Comparison of ENCODE assay signal across 8 cellular contexts in genomic region chr17:40063034-40063765, GRCh38. TPM values are rescaled to one million over a fixed set of nuclear protein-coding genes. Genes with fewer than 3 reads are reported as not detected.
DNase-seq lines count a peak whose midpoint lies in the region; ATAC-seq lines count a peak whose summit lies in the region.

No MANE protein-coding gene starts in this region.

- no peaks in the 10 kb centered on the region for H3K36me3 Mint-ChIP-seq in T-helper 17 cell (ENCODE audit: low read depth)
- peaks cover 9% of the 10 kb centered on the region for H3K36me3 Mint-ChIP-seq in effector memory CD8-positive, alpha-beta T cell (ENCODE audit: insufficient read depth)

- ATAC-seq in Right ventricle myocardium inferior: peak; percentile 43
- peak; percentile 36 for ATAC-seq in HG03460 (IDR thresholded peaks at IDR 0.05; ENCODE audit: unreplicated experiment)
- ATAC-seq in T-helper 17 cell: peak; percentile 7
- peak; percentile 49 for ATAC-seq in effector memory CD8-positive, alpha-beta T cell (replicated peaks)

- peaks cover 39% of the 10 kb centered on the region for H3K4me1 ChIP-seq in mononuclear cell (ENCODE audit: insufficient read depth, low read length)

- peaks cover 2% of the 10 kb centered on the region for H3K27me3 Mint-ChIP-seq in T-helper 17 cell
- H3K27me3 Mint-ChIP-seq in effector memory CD8-positive, alpha-beta T cell: peaks cover 0 to 4% of the 10 kb centered on the region in 2 donors

- intact Hi-C loops in Right ventricle myocardium inferior (cut with DNase I): loop anchor here (2.0 kb wide), 2 partner anchors 24 to 48 kb away; no protein-coding TSS in a partner anchor
- intact Hi-C loops in cardiac septum (cut with DNase I): loop anchor here (1.0 kb wide), 1 partner anchor 12 kb away; no protein-coding TSS in a partner anchor

- H3K27me3 ChIP-seq in mononuclear cell (ENCODE audit: insufficient read depth, low read length): no peaks in the 10 kb centered on the region

- H3K27ac Mint-ChIP-seq in T-helper 17 cell: peak overlapping the region; percentile 66
- peak overlapping the region; percentile 29 to 94 for H3K27ac Mint-ChIP-seq in effector memory CD8-positive, alpha-beta T cell

- H3K9me3 ChIP-seq in T-helper 17 cell (ENCODE audit: control insufficient read depth, low read length, poor library complexity, severe bottlenecking) (no peaks in the 10 kb centered on the region), mononuclear cell (ENCODE audit: low read depth, low read length) (no peaks in the 10 kb centered on the region)

- H3K4me1 Mint-ChIP-seq in T-helper 17 cell: peaks cover 42% of the 10 kb centered on the region
- peaks cover 44 to 48% of the 10 kb centered on the region in 2 donors for H3K4me1 Mint-ChIP-seq in effector memory CD8-positive, alpha-beta T cell (ENCODE audit: low read depth in 2 of 2)

- no peak for DNase-seq in Right ventricle myocardium inferior (ENCODE audit: missing footprints)
- DNase-seq in cardiac septum (ENCODE audit: low spot score): no peak
- DNase-seq in T-helper 17 cell: peak in 1 of 3 donors; percentile 23
- peak; percentile 21 to 40 (median 35) for DNase-seq in effector memory CD8-positive, alpha-beta T cell
- DNase-seq in ureter (ENCODE audit: low spot score): peak; percentile 74
- DNase-seq in NCI-H187 (lab: John Stamatoyannopoulos, UW): no peak

- H3K4me3 ChIP-seq in mononuclear cell (ENCODE audit: low read length): peak overlapping the region; percentile 88

- no peaks in the 10 kb centered on the region for H3K9me3 Mint-ChIP-seq in effector memory CD8-positive, alpha-beta T cell

- peak overlapping the region; percentile 92 for H3K4me3 Mint-ChIP-seq in T-helper 17 cell
- peak overlapping the region; percentile 89 to 92 for H3K4me3 Mint-ChIP-seq in effector memory CD8-positive, alpha-beta T cell

RNA-seq across cellular contexts. Expression of gene THRA, which starts 0.4 kb away (rescaled TPM):
- total RNA-seq in Right ventricle myocardium inferior: 88.3 TPM
- total RNA-seq in cardiac septum: 66.8 TPM
- 10 to 100 TPM; 29.8 to 32.2 TPM for total RNA-seq in T-helper 17 cell
- total RNA-seq in mononuclear cell: 39.0 TPM
- total RNA-seq in ureter: 54.7 TPM

RNA-seq across cellular contexts. Expression of gene MED24, which starts 9.0 kb away (rescaled TPM):
- total RNA-seq in Right ventricle myocardium inferior: 53.9 TPM
- 56.4 TPM for total RNA-seq in cardiac septum
- 10 to 100 TPM; 73.7 to 77.5 TPM for total RNA-seq in T-helper 17 cell
- total RNA-seq in mononuclear cell: 37.3 TPM
- 87.9 TPM for total RNA-seq in ureter

RNA-seq across cellular contexts. Expression of gene NR1D1, which starts 37.2 kb away (rescaled TPM):
- total RNA-seq in Right ventricle myocardium inferior: 24.9 TPM
- 25.8 TPM for total RNA-seq in cardiac septum
- 100 to 1,000 TPM; 102 to 145 TPM for total RNA-seq in T-helper 17 cell
- total RNA-seq in mononuclear cell: 9.9 TPM
- total RNA-seq in ureter: 26.0 TPM

RNA-seq across cellular contexts. Expression of gene CSF3, which starts 48.0 kb away (rescaled TPM):
- not detected for total RNA-seq in Right ventricle myocardium inferior
- total RNA-seq in cardiac septum: not detected
- total RNA-seq in T-helper 17 cell: not detected
- not detected for total RNA-seq in mononuclear cell
- total RNA-seq in ureter: 1.0 TPM

RNA-seq across cellular contexts. Expression of gene MSL1, which starts 58.6 kb away (rescaled TPM):
- total RNA-seq in Right ventricle myocardium inferior (51.4 TPM), cardiac septum (53.7 TPM), T-helper 17 cell (100 to 1,000 TPM; 101 to 106 TPM), mononuclear cell (81.1 TPM), ureter (91.3 TPM)

Comparison
In these comparisons a context has a peak if more than half of its experiments do, and no peak if none do; other contexts are left out.
1. DNase-seq: peak in effector memory CD8-positive, alpha-beta T cell (3 of 3) and ureter (single experiment); none in Right ventricle myocardium inferior (single experiment), cardiac septum (single experiment) and NCI-H187 (0 of 2).
2. Peak in every context shown above with its lines, with median percentiles within 50 percentile points of each other: ATAC-seq.